Comparison of ENCODE assay signal across 25 cellular contexts in genomic region chr11:6962141-6962540, GRCh38. TPM values are rescaled to one million over a fixed set of nuclear protein-coding genes. Genes with fewer than 3 reads are reported as not detected.
DNase-seq lines count a peak whose midpoint lies in the region; ATAC-seq and TF ChIP-seq lines count a peak whose summit lies in the region.
"Had no signal": no experiment of that assay in that cellular context is flagged by ENCODE, and none has a peak within 500 bp of the region (broad histone marks: within the 10 kb centered on the region; RNA-seq: fewer than 3 reads in every experiment).

No MANE protein-coding gene starts in this region.

- ATAC-seq in HG02870 (IDR thresholded peaks at IDR 0.05; ENCODE audit: unreplicated experiment) = peak; percentile 8
- ATAC-seq in T-cell (replicated peaks in 1 of 4) = no peak
- ATAC-seq in GM21576 (IDR thresholded peaks at IDR 0.05; ENCODE audit: unreplicated experiment) = no peak
- ATAC-seq: HepG2, PC-3, T-helper 17 cell had no signal

- H3K9ac ChIP-seq in KMS-11 = peak overlapping the region; percentile 50; the same call in 1 of the 2 replicates

- H3K79me2 ChIP-seq in KMS-11 (ENCODE audit: insufficient read depth, low read depth) = no peaks in the 10 kb centered on the region

- peaks cover 48% of the 10 kb centered on the region for H3K4me1 ChIP-seq in KMS-11 (ENCODE audit: low read depth, poor library complexity, severe bottlenecking)
- H3K4me1 ChIP-seq: BE2C, HAP-1 had no signal

- no peaks in the 10 kb centered on the region for H4K20me1 ChIP-seq in KMS-11 (ENCODE audit: insufficient read depth)

- no peaks in the 10 kb centered on the region for H3K9me3 Mint-ChIP-seq in T-cell

- TF ChIP-seq CTCF in KMS-11 (conservative IDR thresholded peaks at IDR 0.05; ENCODE audit: low read depth, low read length) = no peak

- H3K27me3 ChIP-seq in KMS-11 (ENCODE audit: insufficient read depth, low read depth) (no peaks in the 10 kb centered on the region), H7 (ENCODE audit: control insufficient read depth, insufficient read depth, low read length) (no peaks in the 10 kb centered on the region)
- H3K27me3 ChIP-seq: BE2C had no signal

- no peak overlapping the region for H3K4me3 Mint-ChIP-seq in T-cell
- H3K4me3 Mint-ChIP-seq: T-helper 17 cell had no signal

- H3K4me3 ChIP-seq in KMS-11 (IDR thresholded peaks at IDR 0.05; ENCODE audit: insufficient read depth, low read depth, low read length) (no peak overlapping the region), H7 (ENCODE audit: insufficient read depth, low read depth, low read length) (no peak overlapping the region)
- H3K4me3 ChIP-seq: HAP-1 had no signal

- H3K36me3 ChIP-seq in KMS-11 (ENCODE audit: insufficient read depth) (no peaks in the 10 kb centered on the region), H7 (replicated peaks; ENCODE audit: control insufficient read depth, insufficient read depth, low read length) (no peaks in the 10 kb centered on the region)
- H3K36me3 ChIP-seq: BE2C had no signal

- H2AFZ ChIP-seq in KMS-11 (ENCODE audit: low read depth) = no peak overlapping the region

- no peak overlapping the region for H3K27ac Mint-ChIP-seq in T-cell
- H3K27ac Mint-ChIP-seq: T-helper 17 cell had no signal

- H3K27me3 Mint-ChIP-seq in T-cell = peaks cover 0 to 1% of the 10 kb centered on the region in 2 donors

- POLR2A ChIA-PET in T-cell (lab: Charles Lee) = no interaction called here

- H3K36me3 Mint-ChIP-seq in T-cell = no peaks in the 10 kb centered on the region

- peak overlapping the region; percentile 92 for H3K27ac ChIP-seq in KMS-11

- peak overlapping the region; percentile 76 for H3K4me2 ChIP-seq in KMS-11

- DNase-seq in AG08395 (ENCODE audit: low spot score) (peak; percentile 6), fibroblast of peridontal ligament (ENCODE audit: extremely low read depth) (peak; percentile 9), H7 (no peak), NCI-H187 (lab: John Stamatoyannopoulos, UW) (no peak), T-cell (no peak)
- DNase-seq: BE2C, DMS53, GDM1, KG1, MV-4-11, NCI-H1105 treated with DMSO at 0.1 percent for 48 hours, NCI-H1694, NCI-H2171, NCI-H345, NCI-H526 treated with DMSO at 0.1 percent for 48 hours, PC-3, SHP77, T-helper 17 cell had no signal

- no peaks in the 10 kb centered on the region for H3K4me1 Mint-ChIP-seq in T-cell
- H3K4me1 Mint-ChIP-seq: T-helper 17 cell had no signal

- CTCF ChIA-PET in T-cell (lab: Charles Lee) = no interaction called here

RNA-seq across cellular contexts. Expression of gene ZNF215, which starts 35.9 kb away (rescaled TPM):
- total RNA-seq in H7 (2014; rRNA removed; shearing (Covaris generic)) = 7.1 and 11.8 TPM in 2 replicates
- total RNA-seq in T-cell = under 1 TPM in 4 of 5 donors, not detected in 1; 0.10 to 0.70 (median 0.39) TPM
- total RNA-seq: HepG2, T-helper 17 cell had no signal

RNA-seq across cellular contexts. Expression of gene OR2D3, which starts 41.3 kb away (rescaled TPM):
- total RNA-seq in H7 (2014; rRNA removed; shearing (Covaris generic)) = not detected in 2 replicates
- total RNA-seq in T-cell = not detected
- total RNA-seq: HepG2, HT-29, PC-3, RPMI7951, T-helper 17 cell had no signal

RNA-seq across cellular contexts. Expression of gene ZNF214, which starts 58.0 kb away (rescaled TPM):
- 1.1 and 1.6 TPM in 2 replicates for total RNA-seq in H7 (2014; rRNA removed; shearing (Covaris generic))
- not detected for total RNA-seq in T-cell
- total RNA-seq: T-helper 17 cell had no signal

RNA-seq across cellular contexts. Expression of gene NLRP14, which starts 58.1 kb away (rescaled TPM):
- total RNA-seq in H7 (2014; rRNA removed; shearing (Covaris generic)) = 0.07 and 0.11 TPM in 2 replicates
- total RNA-seq in T-cell = under 1 TPM in 1 of 5 donors, not detected in 4; 0.13 TPM
- total RNA-seq: HepG2, HT-29, T-helper 17 cell had no signal

Comparison
In these comparisons a context has a peak if more than half of its experiments do, and no peak if none do; other contexts are left out.
1. DNase-seq: peak in AG08395 (single experiment) and fibroblast of peridontal ligament (single experiment); none in H7 (single experiment), NCI-H187 (0 of 2) and T-cell (0 of 34).